21 cellular contexts compared by ENCODE assay signal in genomic region chr3:102687851-102688555, GRCh38.
"Had no signal": no experiment of that assay in that cellular context is flagged by ENCODE, and none has a peak within 500 bp of the region (broad histone marks: within the 10 kb centered on the region; RNA-seq: fewer than 3 reads in every experiment).

No MANE protein-coding gene starts in this region.

- H3K4me1 ChIP-seq: foreskin keratinocyte, psoas muscle, tibial artery had no signal

- H3K9me3 ChIP-seq: mucosa of descending colon, ovary, psoas muscle, tibial artery had no signal

- H3K4me3 ChIP-seq: dorsolateral prefrontal cortex, mucosa of descending colon, ovary, psoas muscle, tibial artery had no signal

- DNase-seq: activated CD4-positive, alpha-beta memory T cell treated with anti-CD3 and anti-CD28 coated beads for 36 hours; activated CD4-positive, alpha-beta T cell treated with anti-CD3 and anti-CD28 coated beads for 36 hours; activated naive CD4-positive, alpha-beta T cell treated with anti-CD3 and anti-CD28 coated beads, Interleukin-2, amount 50 U/mL, for 16 hours; activated T-cell treated with anti-CD3 and anti-CD28 coated beads, Interleukin-2, amount 50 U/mL, for 24 hours; aorta; brain microvascular endothelial cell; central memory CD4-positive, alpha-beta T cell; dorsolateral prefrontal cortex; foreskin keratinocyte; glutamatergic neuron; hypothalamus; mucosa of descending colon; naive B cell; ovary; psoas muscle; right cardiac atrium; stimulated activated CD4-positive, alpha-beta T cell treated with anti-CD3 and anti-CD28 coated beads, Interleukin-2, amount 100 ng/mL, for 24 hours; stimulated activated naive CD4-positive, alpha-beta T cell treated with Interleukin-2 at 50 U/mL for 16 hours; tibial artery; WERI-Rb-1 had no signal

- H3K36me3 ChIP-seq: brain microvascular endothelial cell, ovary, tibial artery, WERI-Rb-1 had no signal

- H3K27ac ChIP-seq: brain microvascular endothelial cell, dorsolateral prefrontal cortex, epithelial cell of prostate, foreskin keratinocyte, ovary, psoas muscle, tibial artery, WERI-Rb-1 had no signal

- H3K27me3 ChIP-seq: brain microvascular endothelial cell, ovary, tibial artery had no signal
